In the genomic region with DNA sequence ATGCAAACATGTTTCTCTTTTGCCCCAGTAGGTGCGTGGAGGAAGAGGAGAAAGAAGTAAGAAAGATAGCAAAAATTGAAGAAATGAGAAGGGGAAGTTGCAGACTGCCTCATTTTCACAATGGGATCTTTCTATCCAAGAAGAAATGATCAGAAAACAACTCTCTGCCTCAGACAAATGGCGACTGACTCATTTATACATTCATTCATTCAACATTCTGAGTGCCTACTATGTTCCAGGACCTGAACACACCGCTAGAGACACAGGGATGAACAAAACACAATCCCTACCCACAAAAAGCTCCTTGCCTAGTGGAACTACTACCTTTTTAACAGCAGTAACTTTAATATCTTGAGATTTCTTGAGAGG, we compare ENCODE assay signal across 7 cellular contexts. TPM values are rescaled to one million over a fixed set of nuclear protein-coding genes. Genes with fewer than 3 reads are reported as not detected.
DNase-seq lines count a peak whose midpoint lies in the region; ATAC-seq and TF ChIP-seq lines count a peak whose summit lies in the region.

No MANE protein-coding gene starts in this region.

- TF ChIP-seq POLR2A in esophagus muscularis mucosa (IDR thresholded peaks at IDR 0.05; ENCODE audit: low read depth): no peak

- TF ChIP-seq CTCF in esophagus muscularis mucosa (IDR thresholded peaks at IDR 0.05) (no peak), parathyroid adenoma (IDR thresholded peaks at IDR 0.05) (no peak)

- H3K4me3 ChIP-seq in esophagus muscularis mucosa: peak overlapping the region; percentile 74 to 95 (median 84)
- peak overlapping the region; percentile 95 for H3K4me3 ChIP-seq in parathyroid adenoma (ENCODE audit: low read depth, low read length)

- peaks cover 0 to 12% (median 4%) of the 10 kb centered on the region in 4 donors for H3K36me3 ChIP-seq in esophagus muscularis mucosa
- no peaks in the 10 kb centered on the region for H3K36me3 ChIP-seq in parathyroid adenoma (ENCODE audit: control insufficient read depth, insufficient read depth, low read length)

- H3K9ac ChIP-seq in parathyroid adenoma: peak overlapping the region; percentile 57

- H3K9me3 ChIP-seq in esophagus muscularis mucosa: no peaks in the 10 kb centered on the region
- no peaks in the 10 kb centered on the region for H3K9me3 ChIP-seq in parathyroid adenoma (ENCODE audit: control insufficient read depth, low read length)

- DNase-seq in SIG-M5 (lab: John Stamatoyannopoulos, UW) (peak; percentile 4), esophagus muscularis mucosa (ENCODE audit: extremely low spot score) (no peak), glomerular visceral epithelial cell (ENCODE audit: extremely low spot score) (no peak), superior temporal gyrus (ENCODE audit: extremely low spot score) (no peak)

- TF ChIP-seq EP300 in esophagus muscularis mucosa (IDR thresholded peaks at IDR 0.05): no peak

- WGBS in esophagus muscularis mucosa: 1% methylated on average over 3 of the region's 3 CpGs

- peaks cover 19% of the 10 kb centered on the region for H3K79me2 ChIP-seq in parathyroid adenoma

- H3K27me3 ChIP-seq in esophagus muscularis mucosa: no peaks in the 10 kb centered on the region
- no peaks in the 10 kb centered on the region for H3K27me3 ChIP-seq in parathyroid adenoma (ENCODE audit: control insufficient read depth, insufficient read depth, low read length)

- intact Hi-C loops in esophagus muscularis mucosa (cut with DNase I): loop anchor here (5.0 kb wide), 3 partner anchors 61 to 311 kb away; partner anchors contain the start of genes SPTY2D1 and TSG101

- peaks cover 33 to 52% (median 45%) of the 10 kb centered on the region in 4 donors for H3K4me1 ChIP-seq in esophagus muscularis mucosa
- H3K4me1 ChIP-seq in parathyroid adenoma: no peaks in the 10 kb centered on the region

- peak overlapping the region; percentile 95 for H2AFZ ChIP-seq in parathyroid adenoma

- H3K27ac ChIP-seq in esophagus muscularis mucosa (replicated peaks in 1 of 4): peak overlapping the region; percentile 94 to 97 (median 94)
- peak overlapping the region; percentile 96 for H3K27ac ChIP-seq in parathyroid adenoma

- peak overlapping the region; percentile 88 for H3K4me2 ChIP-seq in parathyroid adenoma (ENCODE audit: low read length)

- peak; percentile 4 for ATAC-seq in GM18519 (IDR thresholded peaks at IDR 0.05; ENCODE audit: low FRiP score, unreplicated experiment)
- peak; percentile 3 for ATAC-seq in HG02623 (IDR thresholded peaks at IDR 0.05; ENCODE audit: unreplicated experiment)

RNA-seq across cellular contexts. Expression of gene HPS5, which starts 0.3 kb away (rescaled TPM):
- 10 to 100 TPM; 17.0 to 24.5 (median 18.6) TPM for total RNA-seq in esophagus muscularis mucosa

RNA-seq across cellular contexts. Expression of gene GTF2H1, which starts 0.8 kb away (rescaled TPM):
- total RNA-seq in esophagus muscularis mucosa: 10 to 100 TPM; 40.3 to 56.7 (median 48.3) TPM

RNA-seq across cellular contexts. Expression of gene SAA1, which starts 55.5 kb away (rescaled TPM):
- 1 to 10 TPM in 3 of 4 donors, under 1 TPM in 1; 0.75 to 3.3 (median 1.2) TPM for total RNA-seq in esophagus muscularis mucosa
